ENCODE assay signal across 15 cellular contexts in the genomic region with DNA sequence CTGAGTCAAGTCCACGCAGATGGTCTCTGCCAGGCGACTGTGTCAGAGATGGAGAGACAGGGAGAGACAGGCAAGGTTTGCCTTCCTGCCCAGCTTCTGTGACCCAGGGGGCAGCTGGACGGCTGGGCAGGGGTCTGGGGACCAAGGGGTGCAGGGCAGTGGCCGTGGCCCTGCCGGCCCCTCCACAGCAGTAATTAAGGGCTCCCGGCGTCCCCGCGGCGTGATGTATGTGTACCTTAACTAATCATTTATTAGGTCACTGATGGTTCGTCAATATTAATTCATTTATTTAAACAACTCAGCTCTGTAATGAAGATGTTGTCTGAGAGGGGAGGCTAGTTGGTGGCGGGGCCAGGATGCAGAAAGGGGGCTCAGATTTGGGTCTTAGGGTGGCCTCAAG. TPM values are rescaled to one million over a fixed set of nuclear protein-coding genes. Genes with fewer than 3 reads are reported as not detected.
DNase-seq lines count a peak whose midpoint lies in the region; ATAC-seq and TF ChIP-seq lines count a peak whose summit lies in the region.
"Had no signal": no experiment of that assay in that cellular context is flagged by ENCODE, and none has a peak within 500 bp of the region (broad histone marks: within the 10 kb centered on the region; RNA-seq: fewer than 3 reads in every experiment).

No MANE protein-coding gene starts in this region.

- no peak overlapping the region for H2BK12ac ChIP-seq in neuronal stem cell (ENCODE audit: low read length)

- H3K4me3 ChIP-seq in heart right ventricle (no peak overlapping the region), neuronal stem cell (ENCODE audit: low read length in 2 of 2) (no peak overlapping the region)

- H3K4me1 ChIP-seq in heart right ventricle = peaks cover 0 to 2% (median 0%) of the 10 kb centered on the region in 9 donors
- no peaks in the 10 kb centered on the region for H3K4me1 ChIP-seq in neuronal stem cell (ENCODE audit: control insufficient read depth in 2 of 2, insufficient read depth in 1 of 2, low read depth in 1 of 2, low read length in 2 of 2)
- H3K4me1 ChIP-seq: BE2C had no signal

- H3K27ac ChIP-seq in heart right ventricle = no peak overlapping the region
- no peak overlapping the region for H3K27ac ChIP-seq in neuronal stem cell (replicated peaks; ENCODE audit: low read length)

- DNase-seq in Right ventricle myocardium superior (peak; percentile 11), heart right ventricle (no peak), iPS-NIHi11 (ENCODE audit: low spot score) (peak; percentile 4), neuronal stem cell (ENCODE audit: low spot score) (no peak), left colon (no peak), RKO (ENCODE audit: low spot score) (no peak)
- DNase-seq: ACHN; BE2C; C1 segment of cervical spinal cord; CD4-positive, CD25-positive, alpha-beta regulatory T cell; CD8-positive, alpha-beta memory T cell; COR-L47; GOT3; H9 had no signal

- H3K9me3 ChIP-seq in heart right ventricle (no peaks in the 10 kb centered on the region), neuronal stem cell (replicated peaks in 1 of 2; ENCODE audit: control insufficient read depth in 2 of 2, insufficient read depth in 1 of 2, low read depth in 1 of 2, low read length in 2 of 2) (no peaks in the 10 kb centered on the region)
- H3K9me3 ChIP-seq: BE2C had no signal

- TF ChIP-seq CTCF in heart right ventricle (IDR thresholded peaks at IDR 0.05) = no peak

- no peak overlapping the region for H3K4ac ChIP-seq in neuronal stem cell (ENCODE audit: low read length)

- H4K8ac ChIP-seq in neuronal stem cell (ENCODE audit: low read depth, low read length) = no peak overlapping the region

- no peak overlapping the region for H2AFZ ChIP-seq in neuronal stem cell (ENCODE audit: low read length)

- H2BK5ac ChIP-seq in neuronal stem cell (ENCODE audit: low read length) = no peak overlapping the region

- H4K91ac ChIP-seq in neuronal stem cell (ENCODE audit: low read depth, low read length, poor library complexity) = no peak overlapping the region

- H3K23ac ChIP-seq in neuronal stem cell (ENCODE audit: low read depth, low read length, poor library complexity) = no peak overlapping the region

- no peak overlapping the region for H3K18ac ChIP-seq in neuronal stem cell (ENCODE audit: low read length)

- intact Hi-C loops in Right ventricle myocardium superior (cut with DNase I) (no loop called here), heart right ventricle (cut with DNase I) (no loop called here), left colon (cut with DNase I, micrococcal nuclease) (no loop called here)

- ATAC-seq in Right ventricle myocardium superior (ENCODE audit: poor library complexity) (no peak), heart right ventricle (no peak), left colon (no peak), GM21717 (IDR thresholded peaks at IDR 0.05; ENCODE audit: unreplicated experiment) (no peak)

- H3K36me3 ChIP-seq in heart right ventricle (no peaks in the 10 kb centered on the region), neuronal stem cell (replicated peaks in 1 of 2; ENCODE audit: control insufficient read depth in 2 of 2, insufficient read depth in 2 of 2, low read length in 2 of 2) (no peaks in the 10 kb centered on the region)
- H3K36me3 ChIP-seq: BE2C had no signal

- H2BK15ac ChIP-seq in neuronal stem cell (ENCODE audit: low read length) = peak overlapping the region; percentile 67

- peak overlapping the region; percentile 61 for H2AK5ac ChIP-seq in neuronal stem cell (ENCODE audit: low read depth, low read length)

- no peak overlapping the region for H3K4me2 ChIP-seq in neuronal stem cell (ENCODE audit: insufficient read depth, low read length, poor library complexity, severe bottlenecking)

- no peaks in the 10 kb centered on the region for H3K79me1 ChIP-seq in neuronal stem cell (ENCODE audit: low read depth, low read length)

- H3K27me3 ChIP-seq in heart right ventricle (peaks cover 17 to 98% (median 94%) of the 10 kb centered on the region in 7 donors), neuronal stem cell (ENCODE audit: control insufficient read depth in 3 of 3, insufficient read depth in 3 of 3, low read depth in 1 of 3, low read length in 3 of 3) (peaks cover 5 to 42% (median 19%) of the 10 kb centered on the region in 3 experiments)

- H3K9ac ChIP-seq in neuronal stem cell (ENCODE audit: low read depth, low read length, poor library complexity) = no peak overlapping the region

- no peak overlapping the region for H3K14ac ChIP-seq in neuronal stem cell (ENCODE audit: low read length)

- WGBS in heart right ventricle, 2 donors = 85% methylated on average over 12 of the region's 12 CpGs
- no CpG with 5 or more reads among the region's 12 CpGs for WGBS in neuronal stem cell (ENCODE audit: extremely low coverage in 2 of 2, insufficient read length in 2 of 2, insufficient replicate concordance in 1 of 2), 2 donors

- no peak overlapping the region for H2BK120ac ChIP-seq in neuronal stem cell (ENCODE audit: low read depth, low read length)

RNA-seq across cellular contexts. Expression of a gene that starts 28.6 kb away (rescaled TPM):
- 20.0 TPM for total RNA-seq in Right ventricle myocardium superior
- 10 to 100 TPM; 12.4 to 29.2 (median 17.9) TPM for total RNA-seq in heart right ventricle
- polyA plus RNA-seq in heart right ventricle = 10 to 100 TPM; 20.1 to 38.1 TPM
- polyA plus RNA-seq in neuronal stem cell (2013, experiment 1 of 2) = 333 TPM
- polyA plus RNA-seq in neuronal stem cell (2013, experiment 2 of 2) = 334 TPM
- 10 to 100 TPM; 64.1 to 64.7 TPM for total RNA-seq in left colon

Comparison
In these comparisons a context has a peak if more than half of its experiments do, and no peak if none do; other contexts are left out.
1. DNase-seq: peak in Right ventricle myocardium superior (single experiment) and iPS-NIHi11 (single experiment); none in heart right ventricle (0 of 2), neuronal stem cell (single experiment), left colon (0 of 2) and RKO (single experiment).